Comparison of ENCODE assay signal across 8 cellular contexts in genomic region chr17:7403043-7403901, GRCh38. TPM values are rescaled to one million over a fixed set of nuclear protein-coding genes. Genes with fewer than 3 reads are reported as not detected.
A peak's percentile ranks its signal among the peaks of the same experiment; 100 is the strongest.
DNase-seq lines count a peak whose midpoint lies in the region; ATAC-seq and TF ChIP-seq lines count a peak whose summit lies in the region.

No MANE protein-coding gene starts in this region.

- DNase-seq in BE2C (peak; percentile 61), HEK293T (ENCODE audit: extremely low spot score) (peak; percentile 30), T follicular helper cell (ENCODE audit: low read depth) (peak; percentile 12), mucosa of descending colon (peak; percentile 72 to 82 (median 80)), upper lobe of right lung (peak; percentile 73), COLO668 (lab: John Stamatoyannopoulos, UW; ENCODE audit: unreplicated experiment) (no peak)
- no peak for DNase-seq in effector memory CD4-positive, alpha-beta T cell

- H3K27me3 ChIP-seq in BE2C (no peaks in the 10 kb centered on the region), upper lobe of right lung (no peaks in the 10 kb centered on the region)
- H3K27me3 ChIP-seq in effector memory CD4-positive, alpha-beta T cell (replicated peaks; ENCODE audit: control insufficient read depth, insufficient read depth, low read length, poor library complexity, severe bottlenecking): no peaks in the 10 kb centered on the region

- CTCF ChIA-PET in HEK293T (lab: Yijun Ruan, JAX): interaction anchor here (0.6 kb wide), 1 partner anchor 856 kb away, joined by 4 read pairs; no protein-coding TSS in a partner anchor

- TF ChIP-seq CTCF in BE2C (IDR thresholded peaks at IDR 0.05; ENCODE audit: low read depth, low read length): no peak
- no peak for TF ChIP-seq CTCF in mucosa of descending colon (IDR thresholded peaks at IDR 0.05)
- no peak for TF ChIP-seq CTCF in upper lobe of right lung (IDR thresholded peaks at IDR 0.05)

- intact Hi-C loops in mucosa of descending colon (cut with DNase I, micrococcal nuclease): no loop called here
- intact Hi-C loops in upper lobe of right lung (cut with DNase I): no loop called here

- ATAC-seq in mucosa of descending colon (peak; percentile 54), upper lobe of right lung (peak; percentile 62), GM21737 (IDR thresholded peaks at IDR 0.05; ENCODE audit: unreplicated experiment) (no peak)

- peak overlapping the region; percentile 65 for H3K4me3 ChIP-seq in BE2C (ENCODE audit: low read depth, low read length)
- peak overlapping the region; percentile 89 for H3K4me3 ChIP-seq in effector memory CD4-positive, alpha-beta T cell (ENCODE audit: insufficient read depth, low read depth, low read length, poor library complexity, severe bottlenecking)
- peak overlapping the region; percentile 16 for H3K4me3 ChIP-seq in mucosa of descending colon
- H3K4me3 ChIP-seq in upper lobe of right lung: peak overlapping the region; percentile 64

- peak overlapping the region; percentile 67 for H3K27ac ChIP-seq in effector memory CD4-positive, alpha-beta T cell (ENCODE audit: insufficient read depth, low read length, poor library complexity, severe bottlenecking)
- peak overlapping the region; percentile 78 for H3K27ac ChIP-seq in upper lobe of right lung

- POLR2A ChIA-PET in HEK293T (lab: Yijun Ruan, JAX): interaction anchor here (0.8 to 2.1 kb wide), 10 partner anchors 15 to 136 kb away, joined by 3 to 25 read pairs (median 4); partner anchors contain the start of gene CHRNB1

- H3K36me3 ChIP-seq in BE2C: no peaks in the 10 kb centered on the region
- H3K36me3 ChIP-seq in effector memory CD4-positive, alpha-beta T cell (ENCODE audit: control insufficient read depth, insufficient read depth, low read length): no peaks in the 10 kb centered on the region
- no peaks in the 10 kb centered on the region for H3K36me3 ChIP-seq in mucosa of descending colon (ENCODE audit: low read depth)
- H3K36me3 ChIP-seq in upper lobe of right lung: no peaks in the 10 kb centered on the region

- H3K4me1 ChIP-seq in BE2C (no peaks in the 10 kb centered on the region), mucosa of descending colon (ENCODE audit: low read depth) (peaks cover 20% of the 10 kb centered on the region), upper lobe of right lung (peaks cover 10% of the 10 kb centered on the region)
- peaks cover 19% of the 10 kb centered on the region for H3K4me1 ChIP-seq in effector memory CD4-positive, alpha-beta T cell (ENCODE audit: control insufficient read depth, insufficient read depth, low read length, poor library complexity, severe bottlenecking)

- H3K9me3 ChIP-seq in BE2C (no peaks in the 10 kb centered on the region), mucosa of descending colon (no peaks in the 10 kb centered on the region), upper lobe of right lung (no peaks in the 10 kb centered on the region)
- H3K9me3 ChIP-seq in effector memory CD4-positive, alpha-beta T cell (ENCODE audit: control insufficient read depth, low read length): no peaks in the 10 kb centered on the region

TF ChIP-seq in HEK293T, 16 proteins besides CTCF, POLR2A, EP300 and RAD21:
- no peak for TF ChIP-seq FOXA1 (IDR thresholded peaks at IDR 0.05)
- no peak for TF ChIP-seq ARNT (IDR thresholded peaks at IDR 0.05)
- no peak for TF ChIP-seq NFRKB (IDR thresholded peaks at IDR 0.05)
- no peak for TF ChIP-seq ELF4 (IDR thresholded peaks at IDR 0.05)
- TF ChIP-seq, protein P1, sequence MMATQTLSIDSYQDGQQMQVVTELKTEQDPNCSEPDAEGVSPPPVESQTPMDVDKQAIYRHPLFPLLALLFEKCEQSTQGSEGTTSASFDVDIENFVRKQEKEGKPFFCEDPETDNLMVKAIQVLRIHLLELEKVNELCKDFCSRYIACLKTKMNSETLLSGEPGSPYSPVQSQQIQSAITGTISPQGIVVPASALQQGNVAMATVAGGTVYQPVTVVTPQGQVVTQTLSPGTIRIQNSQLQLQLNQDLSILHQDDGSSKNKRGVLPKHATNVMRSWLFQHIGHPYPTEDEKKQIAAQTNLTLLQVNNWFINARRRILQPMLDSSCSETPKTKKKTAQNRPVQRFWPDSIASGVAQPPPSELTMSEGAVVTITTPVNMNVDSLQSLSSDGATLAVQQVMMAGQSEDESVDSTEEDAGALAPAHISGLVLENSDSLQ (IDR thresholded peaks at IDR 0.05): no peak

RNA-seq across cellular contexts. Expression of gene TMEM256, which starts 0.6 kb away (rescaled TPM):
- polyA plus RNA-seq in BE2C (2012; ENCODE audit: insufficient read depth, insufficient read length, low read depth): 22.2 TPM
- total RNA-seq in mucosa of descending colon: 10 to 100 TPM; 51.9 to 85.1 (median 64.9) TPM
- total RNA-seq in upper lobe of right lung: 45.2 TPM

RNA-seq across cellular contexts. Expression of gene NLGN2, which starts 4.4 kb away (rescaled TPM):
- polyA plus RNA-seq in BE2C (2012; ENCODE audit: insufficient read depth, insufficient read length, low read depth): 12.4 TPM
- total RNA-seq in mucosa of descending colon (10 to 100 TPM in 1 of 3 donors, 1 to 10 TPM in 2; 2.9 to 38.0 (median 6.7) TPM), upper lobe of right lung (11.7 TPM)

RNA-seq across cellular contexts. Expression of gene PLSCR3, which starts 8.9 kb away (rescaled TPM):
- 14.8 TPM for polyA plus RNA-seq in BE2C (2012; ENCODE audit: insufficient read depth, insufficient read length, low read depth)
- total RNA-seq in mucosa of descending colon (10 to 100 TPM in 2 of 3 donors, 1 to 10 TPM in 1; 5.5 to 21.6 (median 16.4) TPM), upper lobe of right lung (30.3 TPM)

RNA-seq across cellular contexts. Expression of gene SPEM1, which starts 16.9 kb away (rescaled TPM):
- not detected for polyA plus RNA-seq in BE2C (2012; ENCODE audit: insufficient read depth, insufficient read length, low read depth)
- not detected for total RNA-seq in mucosa of descending colon
- not detected for total RNA-seq in upper lobe of right lung

RNA-seq across cellular contexts. Expression of gene SPEM2, which starts 22.1 kb away (rescaled TPM):
- not detected for polyA plus RNA-seq in BE2C (2012; ENCODE audit: insufficient read depth, insufficient read length, low read depth)
- total RNA-seq in mucosa of descending colon (not detected), upper lobe of right lung (not detected)

Comparison
In these comparisons a context has a peak if more than half of its experiments do, and no peak if none do; other contexts are left out.
1. DNase-seq: peak in BE2C (single experiment), HEK293T (single experiment), T follicular helper cell (single experiment), mucosa of descending colon (3 of 3) and upper lobe of right lung (single experiment); none in effector memory CD4-positive, alpha-beta T cell (0 of 3) and COLO668 (single experiment).
2. H3K4me3 ChIP-seq: peak in every context shown above with its lines; median percentile 89 in effector memory CD4-positive, alpha-beta T cell; 65 in BE2C; 64 in upper lobe of right lung; 16 in mucosa of descending colon.